1 cellular context compared by ENCODE assay signal in the genomic region with DNA sequence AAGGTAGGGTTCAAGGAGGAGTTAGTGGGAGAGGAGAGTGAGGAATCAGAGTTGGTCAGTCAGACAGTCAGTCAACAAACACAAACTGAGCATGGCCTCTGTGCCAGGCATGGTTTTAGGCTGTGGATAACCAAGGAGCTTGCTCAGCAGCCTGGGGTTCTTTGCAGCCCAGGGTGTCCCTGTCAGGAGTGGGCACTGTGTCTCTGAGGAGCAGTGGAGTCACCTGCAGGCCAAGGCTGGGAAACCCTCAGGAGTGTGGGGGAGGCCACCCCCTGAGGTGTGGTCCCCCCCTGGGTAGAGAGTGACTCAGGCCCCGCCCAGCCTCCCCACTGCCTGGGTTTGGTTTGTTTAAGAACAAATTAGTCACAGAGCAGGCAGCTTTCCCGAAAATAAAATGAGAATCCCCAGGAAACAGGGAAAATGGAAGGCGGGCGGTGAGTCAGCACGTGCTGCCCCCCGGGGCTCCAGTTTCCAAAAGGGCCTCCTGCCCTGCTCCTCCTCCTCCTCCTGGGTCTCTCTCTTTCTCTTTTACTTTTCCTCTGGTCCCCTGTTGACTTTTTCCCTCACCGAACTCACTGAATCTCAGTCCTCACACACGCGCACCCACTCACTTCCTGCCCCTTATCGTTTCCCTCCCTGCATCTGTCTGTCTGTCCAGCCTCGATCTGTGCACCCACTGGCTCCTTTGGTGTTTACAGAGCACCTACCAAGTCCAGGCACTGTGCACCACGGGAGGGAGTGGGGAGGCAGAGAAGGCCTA.
TF ChIP-seq lines count a peak whose summit lies in the region.

No MANE protein-coding gene starts in this region.

TF ChIP-seq in A549, 52 proteins besides CTCF, POLR2A, EP300 and RAD21 (continued from another document):
- TF ChIP-seq, protein P1, sequence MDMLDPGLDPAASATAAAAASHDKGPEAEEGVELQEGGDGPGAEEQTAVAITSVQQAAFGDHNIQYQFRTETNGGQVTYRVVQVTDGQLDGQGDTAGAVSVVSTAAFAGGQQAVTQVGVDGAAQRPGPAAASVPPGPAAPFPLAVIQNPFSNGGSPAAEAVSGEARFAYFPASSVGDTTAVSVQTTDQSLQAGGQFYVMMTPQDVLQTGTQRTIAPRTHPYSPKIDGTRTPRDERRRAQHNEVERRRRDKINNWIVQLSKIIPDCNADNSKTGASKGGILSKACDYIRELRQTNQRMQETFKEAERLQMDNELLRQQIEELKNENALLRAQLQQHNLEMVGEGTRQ (IDR thresholded peaks at IDR 0.05) = peak; percentile 77
- TF ChIP-seq CBX2 (IDR thresholded peaks at IDR 0.05; ENCODE audit: borderline replicate concordance, low read depth) (no peak), HOXB13 (CRISPR knock-in tag; IDR thresholded peaks at IDR 0.05; ENCODE audit: low read depth) (peak; percentile 93), FOSL2 (IDR thresholded peaks at IDR 0.05) (peak; percentile 93), FOSL2 (CRISPR knock-in tag; IDR thresholded peaks at IDR 0.05) (peak; percentile 98), FOSB (CRISPR knock-in tag; IDR thresholded peaks at IDR 0.05) (peak; percentile 89), BHLHE40 (IDR thresholded peaks at IDR 0.05; ENCODE audit: low read depth, low read length) (peak; percentile 87), JUN (IDR thresholded peaks at IDR 0.05) (peak; percentile 92 to 95), NPAS2 (CRISPR knock-in tag; IDR thresholded peaks at IDR 0.05; ENCODE audit: borderline replicate concordance) (no peak; the same call in 1 of the 2 replicates), JUNB (IDR thresholded peaks at IDR 0.05) (peak; percentile 94), NR3C1 (IDR thresholded peaks at IDR 0.05) (no peak), MAFK (IDR thresholded peaks at IDR 0.05; ENCODE audit: partially characterized antibody) (peak; percentile 69), HOXB5 (CRISPR knock-in tag; IDR thresholded peaks at IDR 0.05) (peak; percentile 82), ZFP36 (IDR thresholded peaks at IDR 0.05; ENCODE audit: borderline replicate concordance, partially characterized antibody) (no peak), ZC3H11A (IDR thresholded peaks at IDR 0.05) (no peak), HEYL (CRISPR knock-in tag; IDR thresholded peaks at IDR 0.05) (peak; percentile 70; the same call in 1 of the 2 replicates), CEBPB (IDR thresholded peaks at IDR 0.05) (peak in 1 of 2 experiments; percentile 68; a peak in 1 of 4 replicates), MYC (IDR thresholded peaks at IDR 0.05; ENCODE audit: borderline replicate concordance, low read length) (peak; percentile 74; the same call in 1 of the 2 replicates), RNF2 (IDR thresholded peaks at IDR 0.05; ENCODE audit: borderline replicate concordance, low read depth) (no peak), SREBF2 (IDR thresholded peaks at IDR 0.05) (peak; percentile 7; the same call in 1 of the 2 replicates), CBX8 (IDR thresholded peaks at IDR 0.05) (no peak), KDM1A (IDR thresholded peaks at IDR 0.05; ENCODE audit: low read depth) (0 out of 2 replicates have a peak, but pooled peaks have one; percentile 14), GATA3 (IDR thresholded peaks at IDR 0.05; ENCODE audit: borderline replicate concordance) (peak; percentile 94), SMC3 (IDR thresholded peaks at IDR 0.05) (peak; percentile 60), CHD4 (IDR thresholded peaks at IDR 0.05; ENCODE audit: borderline replicate concordance) (no peak; the same call in 1 of the 2 replicates), FOXS1 (CRISPR knock-in tag; IDR thresholded peaks at IDR 0.05) (peak; percentile 56), RARB (CRISPR knock-in tag; IDR thresholded peaks at IDR 0.05) (peak; percentile 64; the same call in 1 of the 2 replicates), ZNF302 (CRISPR knock-in tag; IDR thresholded peaks at IDR 0.05) (peak; percentile 30; the same call in 1 of the 2 replicates)
- TF ChIP-seq, protein P2, sequence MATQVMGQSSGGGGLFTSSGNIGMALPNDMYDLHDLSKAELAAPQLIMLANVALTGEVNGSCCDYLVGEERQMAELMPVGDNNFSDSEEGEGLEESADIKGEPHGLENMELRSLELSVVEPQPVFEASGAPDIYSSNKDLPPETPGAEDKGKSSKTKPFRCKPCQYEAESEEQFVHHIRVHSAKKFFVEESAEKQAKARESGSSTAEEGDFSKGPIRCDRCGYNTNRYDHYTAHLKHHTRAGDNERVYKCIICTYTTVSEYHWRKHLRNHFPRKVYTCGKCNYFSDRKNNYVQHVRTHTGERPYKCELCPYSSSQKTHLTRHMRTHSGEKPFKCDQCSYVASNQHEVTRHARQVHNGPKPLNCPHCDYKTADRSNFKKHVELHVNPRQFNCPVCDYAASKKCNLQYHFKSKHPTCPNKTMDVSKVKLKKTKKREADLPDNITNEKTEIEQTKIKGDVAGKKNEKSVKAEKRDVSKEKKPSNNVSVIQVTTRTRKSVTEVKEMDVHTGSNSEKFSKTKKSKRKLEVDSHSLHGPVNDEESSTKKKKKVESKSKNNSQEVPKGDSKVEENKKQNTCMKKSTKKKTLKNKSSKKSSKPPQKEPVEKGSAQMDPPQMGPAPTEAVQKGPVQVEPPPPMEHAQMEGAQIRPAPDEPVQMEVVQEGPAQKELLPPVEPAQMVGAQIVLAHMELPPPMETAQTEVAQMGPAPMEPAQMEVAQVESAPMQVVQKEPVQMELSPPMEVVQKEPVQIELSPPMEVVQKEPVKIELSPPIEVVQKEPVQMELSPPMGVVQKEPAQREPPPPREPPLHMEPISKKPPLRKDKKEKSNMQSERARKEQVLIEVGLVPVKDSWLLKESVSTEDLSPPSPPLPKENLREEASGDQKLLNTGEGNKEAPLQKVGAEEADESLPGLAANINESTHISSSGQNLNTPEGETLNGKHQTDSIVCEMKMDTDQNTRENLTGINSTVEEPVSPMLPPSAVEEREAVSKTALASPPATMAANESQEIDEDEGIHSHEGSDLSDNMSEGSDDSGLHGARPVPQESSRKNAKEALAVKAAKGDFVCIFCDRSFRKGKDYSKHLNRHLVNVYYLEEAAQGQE (IDR thresholded peaks at IDR 0.05) = no peak
- TF ChIP-seq, protein P3, sequence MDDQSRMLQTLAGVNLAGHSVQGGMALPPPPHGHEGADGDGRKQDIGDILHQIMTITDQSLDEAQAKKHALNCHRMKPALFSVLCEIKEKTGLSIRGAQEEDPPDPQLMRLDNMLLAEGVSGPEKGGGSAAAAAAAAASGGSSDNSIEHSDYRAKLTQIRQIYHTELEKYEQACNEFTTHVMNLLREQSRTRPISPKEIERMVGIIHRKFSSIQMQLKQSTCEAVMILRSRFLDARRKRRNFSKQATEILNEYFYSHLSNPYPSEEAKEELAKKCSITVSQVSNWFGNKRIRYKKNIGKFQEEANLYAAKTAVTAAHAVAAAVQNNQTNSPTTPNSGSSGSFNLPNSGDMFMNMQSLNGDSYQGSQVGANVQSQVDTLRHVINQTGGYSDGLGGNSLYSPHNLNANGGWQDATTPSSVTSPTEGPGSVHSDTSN (IDR thresholded peaks at IDR 0.05) = peak; percentile 80
- TF ChIP-seq, protein P4, sequence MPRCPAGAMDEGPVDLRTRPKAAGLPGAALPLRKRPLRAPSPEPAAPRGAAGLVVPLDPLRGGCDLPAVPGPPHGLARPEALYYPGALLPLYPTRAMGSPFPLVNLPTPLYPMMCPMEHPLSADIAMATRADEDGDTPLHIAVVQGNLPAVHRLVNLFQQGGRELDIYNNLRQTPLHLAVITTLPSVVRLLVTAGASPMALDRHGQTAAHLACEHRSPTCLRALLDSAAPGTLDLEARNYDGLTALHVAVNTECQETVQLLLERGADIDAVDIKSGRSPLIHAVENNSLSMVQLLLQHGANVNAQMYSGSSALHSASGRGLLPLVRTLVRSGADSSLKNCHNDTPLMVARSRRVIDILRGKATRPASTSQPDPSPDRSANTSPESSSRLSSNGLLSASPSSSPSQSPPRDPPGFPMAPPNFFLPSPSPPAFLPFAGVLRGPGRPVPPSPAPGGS (IDR thresholded peaks at IDR 0.05) = peak; percentile 93
- TF ChIP-seq, protein P5, sequence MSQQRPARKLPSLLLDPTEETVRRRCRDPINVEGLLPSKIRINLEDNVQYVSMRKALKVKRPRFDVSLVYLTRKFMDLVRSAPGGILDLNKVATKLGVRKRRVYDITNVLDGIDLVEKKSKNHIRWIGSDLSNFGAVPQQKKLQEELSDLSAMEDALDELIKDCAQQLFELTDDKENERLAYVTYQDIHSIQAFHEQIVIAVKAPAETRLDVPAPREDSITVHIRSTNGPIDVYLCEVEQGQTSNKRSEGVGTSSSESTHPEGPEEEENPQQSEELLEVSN (IDR thresholded peaks at IDR 0.05; ENCODE audit: borderline replicate concordance, low read depth) = peak; percentile 81
- TF ChIP-seq, protein P6, sequence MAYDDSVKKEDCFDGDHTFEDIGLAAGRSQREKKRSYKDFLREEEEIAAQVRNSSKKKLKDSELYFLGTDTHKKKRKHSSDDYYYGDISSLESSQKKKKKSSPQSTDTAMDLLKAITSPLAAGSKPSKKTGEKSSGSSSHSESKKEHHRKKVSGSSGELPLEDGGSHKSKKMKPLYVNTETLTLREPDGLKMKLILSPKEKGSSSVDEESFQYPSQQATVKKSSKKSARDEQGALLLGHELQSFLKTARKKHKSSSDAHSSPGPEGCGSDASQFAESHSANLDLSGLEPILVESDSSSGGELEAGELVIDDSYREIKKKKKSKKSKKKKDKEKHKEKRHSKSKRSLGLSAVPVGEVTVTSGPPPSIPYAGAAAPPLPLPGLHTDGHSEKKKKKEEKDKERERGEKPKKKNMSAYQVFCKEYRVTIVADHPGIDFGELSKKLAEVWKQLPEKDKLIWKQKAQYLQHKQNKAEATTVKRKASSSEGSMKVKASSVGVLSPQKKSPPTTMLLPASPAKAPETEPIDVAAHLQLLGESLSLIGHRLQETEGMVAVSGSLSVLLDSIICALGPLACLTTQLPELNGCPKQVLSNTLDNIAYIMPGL (CRISPR knock-in tag; IDR thresholded peaks at IDR 0.05; ENCODE audit: borderline replicate concordance) = 0 out of 2 replicates have a peak, but pooled peaks have one; percentile 32
